In genomic region chr12:12054993-12055392, GRCh38 we compare ENCODE assay signal across 19 cellular contexts. TPM values are rescaled to one million over a fixed set of nuclear protein-coding genes. Genes with fewer than 3 reads are reported as not detected.
DNase-seq lines count a peak whose midpoint lies in the region; ATAC-seq, FAIRE-seq and TF ChIP-seq lines count a peak whose summit lies in the region.
"Had no signal": no experiment of that assay in that cellular context is flagged by ENCODE, and none has a peak within 500 bp of the region (broad histone marks: within the 10 kb centered on the region; RNA-seq: fewer than 3 reads in every experiment).

No MANE protein-coding gene starts in this region.

- DNase-seq in HepG2 (ENCODE audit: low spot score) (peak; percentile 47), right lobe of liver (no peak), SK-MEL-5 (ENCODE audit: low read depth, low spot score) (peak; percentile 32), tibial artery (no peak), NCI-H82 (lab: John Stamatoyannopoulos, UW) (no peak)
- DNase-seq: Caco-2; CD4-positive, CD25-positive, alpha-beta regulatory T cell; CD8-positive, alpha-beta memory T cell; DMS79; GF-D8 had no signal

- no peak for FAIRE-seq in HepG2 (lab: Jason Lieb, UNC)
- FAIRE-seq: D721Med had no signal

- POLR2A ChIA-PET in HepG2 (lab: Yijun Ruan, JAX) = no interaction called here

- CTCF ChIA-PET in HepG2 (lab: Yijun Ruan, JAX; ENCODE audit: low intra/inter-chr PET ratio, low total read pairs) = no interaction called here

- WGBS in HepG2 (ENCODE audit: low lambda C conversion rate) = 28% methylated on average over 5 of the region's 5 CpGs
- WGBS in right lobe of liver (ENCODE audit: insufficient coverage, low coverage, low lambda C conversion rate, missing lambda C conversion rate) = 65% methylated on average over 5 of the region's 5 CpGs
- WGBS in liver = 76% methylated on average over 5 of the region's 5 CpGs

- TF ChIP-seq EP300 in HepG2 (IDR thresholded peaks at IDR 0.05; ENCODE audit: low read depth in 2 of 2, low read length in 2 of 2) (no peak), HepG2 (CRISPR knock-in tag; IDR thresholded peaks at IDR 0.05; ENCODE audit: borderline replicate concordance) (no peak)

- no peak overlapping the region for H3K27ac ChIP-seq in HepG2 (ENCODE audit: extremely low read length, insufficient read depth, low read length)
- H3K27ac ChIP-seq in right lobe of liver = no peak overlapping the region
- no peak overlapping the region for H3K27ac ChIP-seq in liver (ENCODE audit: low read depth in 1 of 2, low read length in 2 of 2)
- no peak overlapping the region for H3K27ac ChIP-seq in tibial artery
- H3K27ac ChIP-seq: BLaER1 treated with 17β-estradiol and CSF1 and Interleukin-3, amounts not matched to agents 10 nM and 100 nM had no signal

- intact Hi-C loops in HepG2 (cut with micrococcal nuclease; ENCODE audit: unreplicated experiment) (no loop called here), right lobe of liver (cut with DNase I) (no loop called here), tibial artery (cut with DNase I; ENCODE audit: low total_unique reads) (no loop called here)

- H3K4me2 ChIP-seq in HepG2 (ENCODE audit: low read depth, low read length) = 0 out of 2 replicates have a peak overlapping the region, but pooled peaks have one; percentile 29
- H3K4me2 ChIP-seq: BLaER1 treated with 17β-estradiol and CSF1 and Interleukin-3, amounts not matched to agents 10 nM and 100 nM had no signal

- TF ChIP-seq POLR2A in HepG2 (IDR thresholded peaks at IDR 0.05; ENCODE audit: insufficient read depth in 1 of 2, low read depth in 2 of 2, low read length in 2 of 2) = no peak
- TF ChIP-seq POLR2A in right lobe of liver (IDR thresholded peaks at IDR 0.05) = no peak

- no peaks in the 10 kb centered on the region for H3K79me2 ChIP-seq in HepG2 (ENCODE audit: insufficient read depth, low read length)

- TF ChIP-seq RAD21 in HepG2 (CRISPR knock-in tag; IDR thresholded peaks at IDR 0.05) (no peak), liver (IDR thresholded peaks at IDR 0.05) (no peak)

- H3K36me3 ChIP-seq in HepG2 (replicated peaks in 1 of 2; ENCODE audit: control insufficient read depth in 1 of 2, insufficient read depth in 2 of 2, low read length in 2 of 2) (no peaks in the 10 kb centered on the region), right lobe of liver (no peaks in the 10 kb centered on the region), liver (ENCODE audit: control insufficient read depth in 4 of 4, insufficient read depth in 3 of 4, low read depth in 1 of 4, low read length in 3 of 4) (no peaks in the 10 kb centered on the region), tibial artery (no peaks in the 10 kb centered on the region)
- H3K36me3 ChIP-seq: BLaER1 treated with 17β-estradiol and CSF1 and Interleukin-3, amounts not matched to agents 10 nM and 100 nM; HAP-1 had no signal

- 0 out of 5 replicates have a peak, but pooled peaks cover 0 to 5% of the 10 kb centered on the region in 2 experiments for H3K27me3 ChIP-seq in HepG2 (ENCODE audit: control insufficient read depth in 1 of 2, insufficient read depth in 2 of 2, low read length in 2 of 2)
- H3K27me3 ChIP-seq in right lobe of liver = no peaks in the 10 kb centered on the region
- no peaks in the 10 kb centered on the region for H3K27me3 ChIP-seq in liver (ENCODE audit: control insufficient read depth in 4 of 4, insufficient read depth in 4 of 4, low read length in 3 of 4)
- no peaks in the 10 kb centered on the region for H3K27me3 ChIP-seq in tibial artery
- H3K27me3 ChIP-seq: BLaER1 treated with 17β-estradiol and CSF1 and Interleukin-3, amounts not matched to agents 10 nM and 100 nM had no signal

- no TSS peak for BruUV-seq in HepG2 (replicated peaks; lab: Mats Ljungman, UMichigan)

- peaks cover 18% of the 10 kb centered on the region for H3K4me1 ChIP-seq in HepG2 (ENCODE audit: insufficient read depth, low read length)
- H3K4me1 ChIP-seq in right lobe of liver = no peaks in the 10 kb centered on the region
- H3K4me1 ChIP-seq in liver (ENCODE audit: control insufficient read depth in 4 of 4, insufficient read depth in 4 of 4, low read length in 3 of 4) = no peaks in the 10 kb centered on the region
- H3K4me1 ChIP-seq in tibial artery = no peaks in the 10 kb centered on the region
- H3K4me1 ChIP-seq: BLaER1 treated with 17β-estradiol and CSF1 and Interleukin-3, amounts not matched to agents 10 nM and 100 nM had no signal

- H3K9ac ChIP-seq in HepG2 (ENCODE audit: insufficient read depth, low read depth, low read length) (no peak overlapping the region), liver (ENCODE audit: low read depth in 1 of 2, low read length in 2 of 2) (no peak overlapping the region)
- H3K9ac ChIP-seq: BLaER1 treated with 17β-estradiol and CSF1 and Interleukin-3, amounts not matched to agents 10 nM and 100 nM had no signal

- TF ChIP-seq CTCF in HepG2 (CRISPR knock-in tag; IDR thresholded peaks at IDR 0.05) = no peak
- no peak for TF ChIP-seq CTCF in right lobe of liver (IDR thresholded peaks at IDR 0.05)
- no peak for TF ChIP-seq CTCF in liver (IDR thresholded peaks at IDR 0.05; ENCODE audit: low read depth, low read length, missing input control)
- TF ChIP-seq CTCF in tibial artery (IDR thresholded peaks at IDR 0.05) = no peak

- no peak overlapping the region for H3K4me3 ChIP-seq in HepG2 (replicated peaks in 1 of 3; ENCODE audit: insufficient read depth in 1 of 3, low read depth in 2 of 3, low read length in 3 of 3)
- no peak overlapping the region for H3K4me3 ChIP-seq in right lobe of liver
- no peak overlapping the region for H3K4me3 ChIP-seq in liver (ENCODE audit: low read depth in 1 of 3, low read length in 3 of 3)
- no peak overlapping the region for H3K4me3 ChIP-seq in tibial artery
- H3K4me3 ChIP-seq: BLaER1 treated with 17β-estradiol and CSF1 and Interleukin-3, amounts not matched to agents 10 nM and 100 nM; HAP-1 had no signal

- in situ Hi-C loops in HepG2 (cut with HindIII; ENCODE audit: extremely low pct_ligation_motif_present, low pct_unique_long_range_greater_than_20kb) (no loop called here), SK-MEL-5 (cut with HindIII; ENCODE audit: low pct_unique_long_range_greater_than_20kb, low sequenced_read_pairs) (no loop called here)

- peaks cover 5% of the 10 kb centered on the region; the same call in 1 of the 2 replicates for H3K9me3 ChIP-seq in HepG2 (ENCODE audit: low read length)
- no peaks in the 10 kb centered on the region for H3K9me3 ChIP-seq in right lobe of liver
- no peaks in the 10 kb centered on the region for H3K9me3 ChIP-seq in liver (ENCODE audit: control insufficient read depth in 4 of 4, low read length in 3 of 4)
- no peaks in the 10 kb centered on the region for H3K9me3 ChIP-seq in tibial artery
- H3K9me3 ChIP-seq: BLaER1 treated with 17β-estradiol and CSF1 and Interleukin-3, amounts not matched to agents 10 nM and 100 nM; Caco-2; HAP-1 had no signal

- ATAC-seq in HepG2 (peak; percentile 47; the same call in 2 of the 3 replicates), right lobe of liver (no peak), HG02571 (IDR thresholded peaks at IDR 0.05; ENCODE audit: unreplicated experiment) (no peak)

- H4K20me1 ChIP-seq in HepG2 (ENCODE audit: insufficient read depth, low read length) = no peaks in the 10 kb centered on the region
- H4K20me1 ChIP-seq: BLaER1 treated with 17β-estradiol and CSF1 and Interleukin-3, amounts not matched to agents 10 nM and 100 nM had no signal

- H2AFZ ChIP-seq in HepG2 (ENCODE audit: low read length) = no peak overlapping the region

TF ChIP-seq in HepG2, 621 proteins besides CTCF, POLR2A, EP300 and RAD21 (continues in another document):
- TF ChIP-seq MED1 (CRISPR knock-in tag; IDR thresholded peaks at IDR 0.05) = no peak
- TF ChIP-seq ZNF781 (CRISPR knock-in tag; IDR thresholded peaks at IDR 0.05; ENCODE audit: borderline replicate concordance, not compliant biosample characterization) = no peak
- TF ChIP-seq FOXA3 (CRISPR knock-in tag; IDR thresholded peaks at IDR 0.05) = peak; percentile 44; the same call in 1 of the 2 replicates

TF ChIP-seq in liver, 16 proteins besides CTCF, POLR2A, EP300 and RAD21 (continues in another document):
- peak in 1 of 2 donors; percentile 20 for TF ChIP-seq HNF4A (conservative IDR thresholded peaks at IDR 0.05)
- no peak for TF ChIP-seq JUND (IDR thresholded peaks at IDR 0.05)
- TF ChIP-seq YY1 (IDR thresholded peaks at IDR 0.05) = no peak
- TF ChIP-seq FOXA1 (IDR thresholded peaks at IDR 0.05) = no peak

RNA-seq across cellular contexts. Expression of gene BCL2L14, which starts 15.7 kb away (rescaled TPM):
- total RNA-seq in HepG2 (2016; rRNA removed; fragmentation: Illumina TruSeq; extraction: Trizol) (0.11 and 0.28 TPM in 2 replicates), right lobe of liver (1 to 10 TPM in 1 of 6 experiments, under 1 TPM in 1, not detected in 4; 0.14 to 1.1 TPM), liver (1 to 10 TPM in 1 of 2 donors, under 1 TPM in 1; 0.17 to 2.5 TPM)
- total RNA-seq in HepG2 (2016; cell fraction: cytosol; rRNA removed; fragmentation: Illumina TruSeq; extraction: Trizol; ENCODE audit: low read depth) = 0.30 TPM in 1 of 2 replicates, not detected in the other
- total RNA-seq in HepG2 (2016; cell fraction: insoluble cytoplasmic fraction; rRNA removed; fragmentation: Illumina TruSeq; extraction: Trizol) = 0.22 and 0.32 TPM in 2 replicates
- total RNA-seq in HepG2 (2016; cell fraction: membrane; rRNA removed; fragmentation: Illumina TruSeq; extraction: Trizol) = 0.34 TPM in 1 of 2 replicates, not detected in the other
- total RNA-seq in HepG2 (2016; cell fraction: nucleus; rRNA removed; fragmentation: Illumina TruSeq; extraction: Trizol) = not detected in 2 replicates
- polyA plus RNA-seq in HepG2 (2011; rRNA removed) (0.22 TPM in 1 of 2 replicates, not detected in the other), liver (under 1 TPM; 0.15 to 0.21 TPM)
- 0.08 and 0.09 TPM in 2 replicates for polyA plus RNA-seq in HepG2 (2011; cell fraction: cytosol; rRNA removed)
- polyA plus RNA-seq in HepG2 (2011; cell fraction: nucleus; rRNA removed) = 0.21 TPM in 1 of 2 replicates, not detected in the other
- polyA plus RNA-seq in HepG2 (2012) = 0.07 and 0.24 TPM in 2 replicates
- polyA plus RNA-seq in HepG2 (2016; cell fraction: cytosol; fragmentation: Illumina TruSeq; extraction: Trizol; ENCODE audit: low read depth) = not detected in 2 replicates
- not detected in 2 replicates for polyA plus RNA-seq in HepG2 (2016; cell fraction: insoluble cytoplasmic fraction; fragmentation: Illumina TruSeq; extraction: Trizol; ENCODE audit: low read depth)
- polyA plus RNA-seq in HepG2 (2016; cell fraction: membrane; fragmentation: Illumina TruSeq; extraction: Trizol; ENCODE audit: low read depth) = not detected in 2 replicates
- not detected in 2 replicates for polyA plus RNA-seq in HepG2 (2016; cell fraction: nucleus; fragmentation: Illumina TruSeq; extraction: Trizol; ENCODE audit: insufficient read depth, low read depth)
- 0.35 TPM in 1 of 2 replicates, not detected in the other for polyA minus RNA-seq in HepG2 (2011; rRNA and poly(A)+ RNA removed; ENCODE audit: low replicate concordance)
- polyA minus RNA-seq in HepG2 (2011; cell fraction: cytosol; rRNA and poly(A)+ RNA removed) = not detected in 2 replicates
- 0.52 TPM in 1 of 2 replicates, not detected in the other for polyA minus RNA-seq in HepG2 (2011; cell fraction: nucleus; rRNA and poly(A)+ RNA removed)
- total RNA-seq in SK-MEL-5 (2014; rRNA removed; shearing (Covaris generic)) = not detected in 2 replicates
- polyA plus RNA-seq in SK-MEL-5 (2015; cell fraction: cytosol; rRNA removed) = 0.09 TPM in 1 of 2 replicates, not detected in the other
- polyA plus RNA-seq in SK-MEL-5 (2015; cell fraction: nucleus; rRNA removed) = 1.2 TPM in 1 of 2 replicates, not detected in the other
- total RNA-seq: A172, B cell, Daoy, H4 had no signal
- polyA plus RNA-seq: CD8-positive, alpha-beta memory T cell had no signal

Comparison
In these comparisons a context has a peak if more than half of its experiments do, and no peak if none do; other contexts are left out.
1. DNase-seq: peak in HepG2 (single experiment) and SK-MEL-5 (single experiment); none in right lobe of liver (0 of 3), tibial artery (0 of 2) and NCI-H82 (single experiment).